Comparison of ENCODE assay signal across 17 cellular contexts in genomic region chr11:86091566-86091965, GRCh38. TPM values are rescaled to one million over a fixed set of nuclear protein-coding genes. Genes with fewer than 3 reads are reported as not detected.
DNase-seq lines count a peak whose midpoint lies in the region; ATAC-seq, FAIRE-seq and TF ChIP-seq lines count a peak whose summit lies in the region.
"Had no signal": no experiment of that assay in that cellular context is flagged by ENCODE, and none has a peak within 500 bp of the region (broad histone marks: within the 10 kb centered on the region; RNA-seq: fewer than 3 reads in every experiment).

No MANE protein-coding gene starts in this region.

- H3K27ac ChIP-seq in SJSA1: peak overlapping the region; percentile 25; the same call in 1 of the 2 replicates
- H3K27ac ChIP-seq in Peyer's patch: no peak overlapping the region
- H3K27ac ChIP-seq: tibial nerve had no signal

- ATAC-seq in sciatic nerve: peak; percentile 71
- ATAC-seq in GM19467 (IDR thresholded peaks at IDR 0.05; ENCODE audit: unreplicated experiment): no peak
- ATAC-seq: CD8-positive, alpha-beta T cell; Right ventricle myocardium inferior had no signal

- H3K4me1 ChIP-seq in SJSA1 (replicated peaks): peaks cover 17% of the 10 kb centered on the region
- H3K4me1 ChIP-seq in Peyer's patch: peaks cover 0 to 14% (median 0%) of the 10 kb centered on the region in 4 donors

- H3K9me3 ChIP-seq in SJSA1 (replicated peaks): no peaks in the 10 kb centered on the region
- H3K9me3 ChIP-seq in Peyer's patch: no peaks in the 10 kb centered on the region
- H3K9me3 ChIP-seq: tibial nerve had no signal

- no peak for TF ChIP-seq CTCF in fibroblast of mammary gland (conservative IDR thresholded peaks at IDR 0.05; ENCODE audit: control insufficient read depth, insufficient read depth, low read depth, low read length)
- TF ChIP-seq CTCF in Peyer's patch (IDR thresholded peaks at IDR 0.05): no peak

- H3K36me3 ChIP-seq in SJSA1: no peaks in the 10 kb centered on the region
- H3K36me3 ChIP-seq in Peyer's patch: no peaks in the 10 kb centered on the region
- H3K36me3 ChIP-seq: tibial nerve had no signal

- H3K27me3 ChIP-seq in SJSA1 (replicated peaks): no peaks in the 10 kb centered on the region
- H3K27me3 ChIP-seq in Peyer's patch: no peaks in the 10 kb centered on the region
- H3K27me3 ChIP-seq: tibial nerve had no signal

- no peak for FAIRE-seq in RCC 7860 (lab: Jason Lieb, UNC)
- FAIRE-seq: G401.6, islet of Langerhans had no signal

- DNase-seq in Daoy (ENCODE audit: low read depth) (peak; percentile 32), SJSA1 (ENCODE audit: low read depth in 1 of 2, low spot score in 2 of 2) (peak; percentile 41 to 59), fibroblast of mammary gland (ENCODE audit: low read depth) (peak; percentile 69), sciatic nerve (ENCODE audit: low spot score) (no peak), NCI-H510A (lab: John Stamatoyannopoulos, UW) (no peak), RCC 7860 (ENCODE audit: low spot score) (no peak), Peyer's patch (no peak)
- DNase-seq: activated CD4-positive, alpha-beta T cell treated with anti-CD3 and anti-CD28 coated beads, Interleukin-2, amount 50 U/mL, for 4 hours; CD8-positive, alpha-beta T cell; GOT3; NCI-H1930; NCI-H748 treated with DMSO at 0.1 percent for 48 hours had no signal

- intact Hi-C loops in sciatic nerve (cut with DNase I): no loop called here

- H3K4me3 ChIP-seq in SJSA1 (no peak overlapping the region), fibroblast of mammary gland (ENCODE audit: control insufficient read depth, low read depth, low read length) (no peak overlapping the region), Peyer's patch (no peak overlapping the region)
- H3K4me3 ChIP-seq: tibial nerve had no signal

- no peak for TF ChIP-seq POLR2A in Peyer's patch (IDR thresholded peaks at IDR 0.05)

RNA-seq across cellular contexts. Expression of gene PICALM, which starts 22.7 kb away (rescaled TPM):
- 147 and 151 TPM in 2 replicates for total RNA-seq in Daoy (2014; rRNA removed; shearing (Covaris generic))
- 105 and 132 TPM in 2 replicates for total RNA-seq in SJSA1 (2014; rRNA removed; shearing (Covaris generic))
- total RNA-seq in sciatic nerve (314 TPM), Peyer's patch (100 to 1,000 TPM; 201 to 292 (median 237) TPM)

Comparison
In these comparisons a context has a peak if more than half of its experiments do, and no peak if none do; other contexts are left out.
1. DNase-seq: peak in Daoy (single experiment), SJSA1 (2 of 2) and fibroblast of mammary gland (single experiment); none in sciatic nerve (single experiment), NCI-H510A (single experiment), RCC 7860 (single experiment) and Peyer's patch (0 of 3).